ENCODE assay signal across 8 cellular contexts in genomic region chr11:119148855-119149370, GRCh38. TPM values are rescaled to one million over a fixed set of nuclear protein-coding genes. Genes with fewer than 3 reads are reported as not detected.
A peak's percentile ranks its signal among the peaks of the same experiment; 100 is the strongest.
DNase-seq lines count a peak whose midpoint lies in the region; ATAC-seq, FAIRE-seq and TF ChIP-seq lines count a peak whose summit lies in the region.

Gene ABCG4, plus strand, starts transcription at chr11:119149052. Its CDS starts 914 bp downstream, at chr11:119149966.

- peak within 1 kb of the TSS; percentile 77 for H3K4me3 Mint-ChIP-seq in activated T-cell treated with anti-CD3 and anti-CD28 coated beads, Interleukin-2, amount 50 U/mL, for 4 hours

- no peaks in the 10 kb centered on the region for H3K79me1 ChIP-seq in trophoblast cell (ENCODE audit: low read length)

- H2AFZ ChIP-seq in trophoblast cell (ENCODE audit: insufficient read depth, low read length, poor library complexity): peak within 1 kb of the TSS; percentile 56

- TF ChIP-seq CTCF in D721Med (IDR thresholded peaks at IDR 0.05; ENCODE audit: insufficient read depth, missing control alignments): no peak

- DNase-seq in AG20443 (ENCODE audit: low spot score) (peak; percentile 47), germinal center (ENCODE audit: low spot score) (peak; percentile 28), trophoblast cell (peak in 1 of 2 donors; percentile 14), D721Med (ENCODE audit: insufficient read length, low spot score) (no peak), SKM-1 (lab: John Stamatoyannopoulos, UW; ENCODE audit: unreplicated experiment) (no peak)
- DNase-seq in activated T-cell treated with anti-CD3 and anti-CD28 coated beads, Interleukin-2, amount 50 U/mL, for 4 hours: peak; percentile 22

- no peak within 1 kb of the TSS for H4K12ac ChIP-seq in trophoblast cell (ENCODE audit: low read depth, low read length)

- no peak within 1 kb of the TSS for H2BK12ac ChIP-seq in trophoblast cell (ENCODE audit: low read length)

- H3K4me3 ChIP-seq in HUES48 (ENCODE audit: low read depth, low read length): peak within 1 kb of the TSS; percentile 66
- peak within 1 kb of the TSS; percentile 65 for H3K4me3 ChIP-seq in trophoblast cell (ENCODE audit: low read depth, low read length)

- H3K27ac ChIP-seq in HUES48 (ENCODE audit: low read depth, low read length) (no peak within 1 kb of the TSS), trophoblast cell (ENCODE audit: low read depth, low read length) (no peak within 1 kb of the TSS)

- H3K9ac ChIP-seq in HUES48 (ENCODE audit: low read depth, low read length) (no peak within 1 kb of the TSS), trophoblast cell (ENCODE audit: low read length) (no peak within 1 kb of the TSS)

- H3K36me3 ChIP-seq in HUES48 (ENCODE audit: control insufficient read depth, insufficient read depth, low read length): no peaks in the 10 kb centered on the region
- H3K36me3 ChIP-seq in trophoblast cell (ENCODE audit: control insufficient read depth in 1 of 2, insufficient read depth in 2 of 2, low read length in 2 of 2): no peaks in the 10 kb centered on the region

- peaks cover 7% of the 10 kb centered on the region for H3K4me1 Mint-ChIP-seq in activated T-cell treated with anti-CD3 and anti-CD28 coated beads, Interleukin-2, amount 50 U/mL, for 4 hours (ENCODE audit: low read depth)

- peak; percentile 75 to 80 for ATAC-seq in activated T-cell treated with anti-CD3 and anti-CD28 coated beads, Interleukin-2, amount 50 U/mL, for 4 hours
- no peak for ATAC-seq in HG03280 (IDR thresholded peaks at IDR 0.05; ENCODE audit: unreplicated experiment)

- peaks cover 34% of the 10 kb centered on the region for H3K27me3 Mint-ChIP-seq in activated T-cell treated with anti-CD3 and anti-CD28 coated beads, Interleukin-2, amount 50 U/mL, for 4 hours (ENCODE audit: low read depth)

- H3K9me3 ChIP-seq in HUES48 (ENCODE audit: control insufficient read depth, insufficient read depth, low read length): no peaks in the 10 kb centered on the region
- H3K9me3 ChIP-seq in trophoblast cell (ENCODE audit: insufficient read depth, low read depth, low read length): peaks cover 3% of the 10 kb centered on the region

- no peaks in the 10 kb centered on the region for H3K79me2 ChIP-seq in trophoblast cell (ENCODE audit: control insufficient read depth, insufficient read depth, low read length, poor library complexity)

- H3K27me3 ChIP-seq in HUES48 (ENCODE audit: control insufficient read depth, insufficient read depth, low read length) (peaks cover 45% of the 10 kb centered on the region), trophoblast cell (ENCODE audit: insufficient read depth, low read length) (peaks cover 36% of the 10 kb centered on the region)

- H2BK120ac ChIP-seq in trophoblast cell (ENCODE audit: insufficient read depth, low read length, poor library complexity): no peak within 1 kb of the TSS

- no peaks in the 10 kb centered on the region for H3K36me3 Mint-ChIP-seq in activated T-cell treated with anti-CD3 and anti-CD28 coated beads, Interleukin-2, amount 50 U/mL, for 4 hours (ENCODE audit: insufficient read depth)

- H4K91ac ChIP-seq in trophoblast cell (ENCODE audit: low read depth, low read length): no peak within 1 kb of the TSS

- no peak within 1 kb of the TSS for H3K4ac ChIP-seq in trophoblast cell (ENCODE audit: low read depth, low read length)

- no peak within 1 kb of the TSS for H3K18ac ChIP-seq in trophoblast cell (ENCODE audit: low read length)

- H2AK5ac ChIP-seq in trophoblast cell (ENCODE audit: low read length): no peak within 1 kb of the TSS

- WGBS in trophoblast cell (ENCODE audit: extremely low coverage, insufficient coverage, insufficient read length): no CpG with 5 or more reads among the region's 58 CpGs

- H3K4me1 ChIP-seq in HUES48 (ENCODE audit: control insufficient read depth, insufficient read depth, low read length) (peaks cover 9% of the 10 kb centered on the region), trophoblast cell (ENCODE audit: control insufficient read depth in 1 of 2, insufficient read depth in 2 of 2, low read length in 2 of 2) (peaks cover 10 to 15% of the 10 kb centered on the region in 2 experiments)

- H2BK5ac ChIP-seq in trophoblast cell (ENCODE audit: low read depth, low read length, poor library complexity): no peak within 1 kb of the TSS

- no peaks in the 10 kb centered on the region for H3K9me3 Mint-ChIP-seq in activated T-cell treated with anti-CD3 and anti-CD28 coated beads, Interleukin-2, amount 50 U/mL, for 4 hours

- no peak within 1 kb of the TSS for H4K8ac ChIP-seq in trophoblast cell (ENCODE audit: low read depth, low read length)

- FAIRE-seq in D721Med (lab: Jason Lieb, UNC): no peak

- no peak within 1 kb of the TSS for H3K14ac ChIP-seq in trophoblast cell (ENCODE audit: low read length)

- H3K4me2 ChIP-seq in trophoblast cell (ENCODE audit: low read length): peak within 1 kb of the TSS; percentile 77

- no peak within 1 kb of the TSS for H3K23ac ChIP-seq in trophoblast cell (ENCODE audit: low read length)

RNA-seq across cellular contexts. Expression of gene ABCG4, which starts in this region (rescaled TPM):
- total RNA-seq in activated T-cell treated with anti-CD3 and anti-CD28 coated beads, Interleukin-2, amount 50 U/mL, for 4 hours: under 1 TPM in 1 of 3 donors, not detected in 2; 0.38 TPM
- 0.06 and 0.08 TPM in 2 replicates for polyA plus RNA-seq in trophoblast cell (2013)

Comparison
In these comparisons a context has a peak if more than half of its experiments do, and no peak if none do; other contexts are left out.
1. Peak in DNase-seq and ATAC-seq in activated T-cell treated with anti-CD3 and anti-CD28 coated beads, Interleukin-2, amount 50 U/mL, for 4 hours; RNA of the gene not detected or under 1 TPM.
2. DNase-seq: peak in AG20443 (single experiment) and germinal center (single experiment); none in D721Med (single experiment) and SKM-1 (single experiment).